ENCODE assay signal across 13 cellular contexts in genomic region chr16:66554021-66554420, GRCh38. TPM values are rescaled to one million over a fixed set of nuclear protein-coding genes. Genes with fewer than 3 reads are reported as not detected.
DNase-seq lines count a peak whose midpoint lies in the region; ATAC-seq and TF ChIP-seq lines count a peak whose summit lies in the region.
"Had no signal": no experiment of that assay in that cellular context is flagged by ENCODE, and none has a peak within 500 bp of the region (broad histone marks: within the 10 kb centered on the region; RNA-seq: fewer than 3 reads in every experiment).

No MANE protein-coding gene starts in this region.

- H3K27me3 ChIP-seq in PC-9 (ENCODE audit: insufficient read depth, low read depth) = no peaks in the 10 kb centered on the region
- H3K27me3 ChIP-seq in endocrine pancreas (ENCODE audit: control insufficient read depth, insufficient read depth, low read length) = no peaks in the 10 kb centered on the region
- no peaks in the 10 kb centered on the region for H3K27me3 ChIP-seq in smooth muscle cell (ENCODE audit: low read depth)
- no peaks in the 10 kb centered on the region for H3K27me3 ChIP-seq in adrenal gland

- H3K27ac Mint-ChIP-seq in activated CD4-positive, alpha-beta T cell treated with anti-CD3 and anti-CD28 coated beads, Interleukin-2, amount 10 ng/mL, durations not matched to agents 24 days and 14 days = peak overlapping the region; percentile 95

- H4K20me1 ChIP-seq in PC-9 (ENCODE audit: insufficient read depth) = no peaks in the 10 kb centered on the region
- peaks cover 11% of the 10 kb centered on the region for H4K20me1 ChIP-seq in smooth muscle cell (ENCODE audit: low read depth)

- no peak for ATAC-seq in HG03378 (IDR thresholded peaks at IDR 0.05; ENCODE audit: unreplicated experiment)

- H3K27ac ChIP-seq in PC-9 = no peak overlapping the region
- no peak overlapping the region for H3K27ac ChIP-seq in smooth muscle cell (ENCODE audit: low read depth)
- no peak overlapping the region for H3K27ac ChIP-seq in adrenal gland

- no peaks in the 10 kb centered on the region for H3K9me3 Mint-ChIP-seq in activated CD4-positive, alpha-beta T cell treated with anti-CD3 and anti-CD28 coated beads, Interleukin-2, amount 10 ng/mL, durations not matched to agents 24 days and 14 days

- TF ChIP-seq POLR2A in adrenal gland (IDR thresholded peaks at IDR 0.05) = no peak

- CTCF ChIA-PET in PC-9 (lab: Charles Lee) = interaction anchor here (0.6 kb wide), 1 partner anchor 10 kb away, joined by 3 read pairs; no protein-coding TSS in a partner anchor

- H3K4me3 ChIP-seq in PC-9 = peak overlapping the region; percentile 66; the same call in 1 of the 2 replicates
- H3K4me3 ChIP-seq in endocrine pancreas (ENCODE audit: control insufficient read depth, insufficient read depth, low read length) = peak overlapping the region; percentile 65
- no peak overlapping the region for H3K4me3 ChIP-seq in smooth muscle cell
- no peak overlapping the region for H3K4me3 ChIP-seq in adrenal gland

- peak overlapping the region; percentile 91 for H3K4me3 Mint-ChIP-seq in activated CD4-positive, alpha-beta T cell treated with anti-CD3 and anti-CD28 coated beads, Interleukin-2, amount 10 ng/mL, durations not matched to agents 24 days and 14 days

- peaks cover 48% of the 10 kb centered on the region for H3K36me3 Mint-ChIP-seq in activated CD4-positive, alpha-beta T cell treated with anti-CD3 and anti-CD28 coated beads, Interleukin-2, amount 10 ng/mL, durations not matched to agents 24 days and 14 days (ENCODE audit: low read depth)

- no TSS peak for BruUV-seq in PC-9 (replicated peaks; lab: Mats Ljungman, UMichigan)

- H3K36me3 ChIP-seq in PC-9 (ENCODE audit: low read depth) (0 out of 2 replicates have a peak, but pooled peaks cover 6% of the 10 kb centered on the region), endocrine pancreas (ENCODE audit: control insufficient read depth, insufficient read depth, low read length) (no peaks in the 10 kb centered on the region), smooth muscle cell (ENCODE audit: low read depth) (no peaks in the 10 kb centered on the region), adrenal gland (replicated peaks in 1 of 2) (peaks cover 0 to 16% of the 10 kb centered on the region in 2 donors)

- H3K4me1 Mint-ChIP-seq in activated CD4-positive, alpha-beta T cell treated with anti-CD3 and anti-CD28 coated beads, Interleukin-2, amount 10 ng/mL, durations not matched to agents 24 days and 14 days = peaks cover 65% of the 10 kb centered on the region

- H3K79me2 ChIP-seq in PC-9 (ENCODE audit: low read depth) (peaks cover 20% of the 10 kb centered on the region), smooth muscle cell (ENCODE audit: low read depth) (peaks cover 34% of the 10 kb centered on the region)

- H3K9me3 ChIP-seq in PC-9 (ENCODE audit: insufficient read depth, low read depth) (no peaks in the 10 kb centered on the region), endocrine pancreas (ENCODE audit: control insufficient read depth, low read length) (no peaks in the 10 kb centered on the region), smooth muscle cell (replicated peaks; ENCODE audit: low read depth) (no peaks in the 10 kb centered on the region), adrenal gland (replicated peaks in 1 of 3) (no peaks in the 10 kb centered on the region)

- intact Hi-C loops in activated CD4-positive, alpha-beta T cell treated with anti-CD3 and anti-CD28 coated beads, Interleukin-2, amount 10 ng/mL, durations not matched to agents 24 days and 14 days (cut with micrococcal nuclease) = no loop called here
- intact Hi-C loops in PC-9 (cut with micrococcal nuclease; ENCODE audit: unreplicated experiment) (loop anchor here (5.0 kb wide), 1 partner anchor 48 kb away; the partner anchor contains the start of gene CMTM3), adrenal gland (cut with DNase I) (loop anchor here in 1 of 2 donors (5.0 kb wide), 1 partner anchor 48 kb away; the partner anchor contains the start of gene CMTM3)

- H3K27me3 Mint-ChIP-seq in activated CD4-positive, alpha-beta T cell treated with anti-CD3 and anti-CD28 coated beads, Interleukin-2, amount 10 ng/mL, durations not matched to agents 24 days and 14 days = peaks cover 2% of the 10 kb centered on the region

- no peak for DNase-seq in activated CD4-positive, alpha-beta T cell treated with anti-CD3 and anti-CD28 coated beads, Interleukin-2, amount 10 ng/mL, durations not matched to agents 24 days and 14 days
- DNase-seq in activated CD4-positive, alpha-beta T cell treated with anti-CD3 and anti-CD28 coated beads for 48 hours = no peak
- no peak for DNase-seq in PC-9
- DNase-seq in smooth muscle cell (lab: John Stamatoyannopoulos, UW; ENCODE audit: unreplicated experiment) = no peak
- DNase-seq in adrenal gland = no peak
- DNase-seq in germinal center (ENCODE audit: low spot score) = no peak
- DNase-seq: NCI-H1105; NCI-H774; stimulated activated naive CD4-positive, alpha-beta T cell treated with Interleukin-2 at 50 U/mL for 16 hours had no signal

- peaks cover 30% of the 10 kb centered on the region for H3K4me1 ChIP-seq in PC-9 (replicated peaks; ENCODE audit: insufficient read depth)
- H3K4me1 ChIP-seq in endocrine pancreas (ENCODE audit: control insufficient read depth, insufficient read depth, low read length) = peaks cover 8% of the 10 kb centered on the region
- peaks cover 16% of the 10 kb centered on the region for H3K4me1 ChIP-seq in smooth muscle cell (ENCODE audit: low read depth)
- peaks cover 25 to 42% of the 10 kb centered on the region in 2 donors for H3K4me1 ChIP-seq in adrenal gland (replicated peaks in 1 of 2)

- H3K9me2 ChIP-seq in PC-9 (ENCODE audit: insufficient read depth) = no peaks in the 10 kb centered on the region

- 91% methylated on average over 3 of the region's 3 CpGs for WGBS in smooth muscle cell (ENCODE audit: low lambda C conversion rate)
- 94 to 98% (median 94%) methylated on average over 3 of the region's 3 CpGs for WGBS in adrenal gland, 4 donors

- H3K4me2 ChIP-seq in PC-9 = peak overlapping the region; percentile 91
- peak overlapping the region; percentile 95 for H3K4me2 ChIP-seq in smooth muscle cell

- H2AFZ ChIP-seq in PC-9 (no peak overlapping the region), smooth muscle cell (ENCODE audit: low read depth) (no peak overlapping the region)

- no peak overlapping the region for H3K9ac ChIP-seq in endocrine pancreas (ENCODE audit: control insufficient read depth, insufficient read depth, low read length)
- no peak overlapping the region for H3K9ac ChIP-seq in smooth muscle cell (ENCODE audit: low read depth)

- TF ChIP-seq CTCF in PC-9 (conservative IDR thresholded peaks at IDR 0.05) (no peak), smooth muscle cell (IDR thresholded peaks at IDR 0.05; ENCODE audit: borderline replicate concordance, insufficient read depth, poor library complexity, severe bottlenecking) (no peak), adrenal gland (IDR thresholded peaks at IDR 0.05) (no peak)

- POLR2A ChIA-PET in PC-9 (lab: Charles Lee; ENCODE audit: unreplicated experiment) = no interaction called here

- H3F3A ChIP-seq in PC-9 (ENCODE audit: insufficient read depth, low read depth) = peaks cover 5% of the 10 kb centered on the region; the same call in 1 of the 2 replicates
- H3F3A ChIP-seq in smooth muscle cell (ENCODE audit: low read depth) = peaks cover 8% of the 10 kb centered on the region

RNA-seq across cellular contexts. Expression of gene CKLF, which starts 1.6 kb away (rescaled TPM):
- 145 and 146 TPM in 2 replicates for total RNA-seq in activated CD4-positive, alpha-beta T cell treated with anti-CD3 and anti-CD28 coated beads, Interleukin-2, amount 10 ng/mL, durations not matched to agents 24 days and 14 days
- total RNA-seq in PC-9 (2021) (77.1 and 86.4 TPM in 2 replicates), smooth muscle cell (49.4 and 78.1 TPM in 2 replicates), adrenal gland (10 to 100 TPM; 19.6 to 55.9 (median 43.8) TPM)
- polyA plus RNA-seq in smooth muscle cell (61.5 and 68.4 TPM in 2 replicates), adrenal gland (10 to 100 TPM; 23.6 to 32.8 (median 26.2) TPM)

RNA-seq across cellular contexts. Expression of gene TK2, which starts 4.1 kb away (rescaled TPM):
- 5.8 and 6.7 TPM in 2 replicates for total RNA-seq in activated CD4-positive, alpha-beta T cell treated with anti-CD3 and anti-CD28 coated beads, Interleukin-2, amount 10 ng/mL, durations not matched to agents 24 days and 14 days
- total RNA-seq in PC-9 (2021) = 20.1 and 20.9 TPM in 2 replicates
- total RNA-seq in smooth muscle cell = 9.7 and 10.8 TPM in 2 replicates
- 6.4 and 7.3 TPM in 2 replicates for polyA plus RNA-seq in smooth muscle cell
- total RNA-seq in adrenal gland = 10 to 100 TPM; 48.3 to 78.9 (median 67.5) TPM
- 10 to 100 TPM; 24.9 to 45.3 (median 29.8) TPM for polyA plus RNA-seq in adrenal gland

RNA-seq across cellular contexts. Expression of gene CMTM1, which starts 12.2 kb away (rescaled TPM):
- 12.2 and 13.6 TPM in 2 replicates for total RNA-seq in activated CD4-positive, alpha-beta T cell treated with anti-CD3 and anti-CD28 coated beads, Interleukin-2, amount 10 ng/mL, durations not matched to agents 24 days and 14 days
- total RNA-seq in PC-9 (2021) (6.1 and 9.4 TPM in 2 replicates), smooth muscle cell (0.27 and 2.6 TPM in 2 replicates), adrenal gland (1 to 10 TPM in 6 of 8 donors, under 1 TPM in 2; 0.36 to 6.9 (median 2.9) TPM)
- polyA plus RNA-seq in smooth muscle cell (2.5 and 2.6 TPM in 2 replicates), adrenal gland (1 to 10 TPM in 1 of 3 donors, under 1 TPM in 1, not detected in 1; 0.34 to 1.4 TPM)

RNA-seq across cellular contexts. Expression of gene CMTM2, which starts 25.2 kb away (rescaled TPM):
- total RNA-seq in activated CD4-positive, alpha-beta T cell treated with anti-CD3 and anti-CD28 coated beads, Interleukin-2, amount 10 ng/mL, durations not matched to agents 24 days and 14 days = 0.51 and 0.95 TPM in 2 replicates
- total RNA-seq in PC-9 (2021) = 0.65 TPM in 1 of 2 replicates, not detected in the other
- total RNA-seq in smooth muscle cell = not detected in 2 replicates
- 0.60 TPM in 1 of 2 replicates, not detected in the other for polyA plus RNA-seq in smooth muscle cell
- total RNA-seq in adrenal gland = not detected
- polyA plus RNA-seq in adrenal gland = under 1 TPM in 2 of 3 donors, not detected in 1; 0.17 to 0.80 TPM
- total RNA-seq: fibroblast of lung had no signal
- polyA plus RNA-seq: AG04450, fibroblast of lung had no signal

RNA-seq across cellular contexts. Expression of gene CMTM3, which starts 50.5 kb away (rescaled TPM):
- total RNA-seq in activated CD4-positive, alpha-beta T cell treated with anti-CD3 and anti-CD28 coated beads, Interleukin-2, amount 10 ng/mL, durations not matched to agents 24 days and 14 days = 95.6 and 100 TPM in 2 replicates
- total RNA-seq in PC-9 (2021) (32.0 and 33.1 TPM in 2 replicates), smooth muscle cell (21.8 and 36.6 TPM in 2 replicates), adrenal gland (10 to 100 TPM; 14.6 to 31.8 (median 24.9) TPM)
- polyA plus RNA-seq in smooth muscle cell (57.3 and 57.8 TPM in 2 replicates), adrenal gland (10 to 100 TPM in 2 of 3 donors, 1 to 10 TPM in 1; 6.4 to 30.0 (median 25.2) TPM)

Comparison
In these comparisons a context has a peak if more than half of its experiments do, and no peak if none do; other contexts are left out.
1. H3K4me3 ChIP-seq: peak in PC-9 (single experiment) and endocrine pancreas (single experiment); none in smooth muscle cell (single experiment) and adrenal gland (0 of 4).